15 cellular contexts compared by ENCODE assay signal in genomic region chr12:67534046-67534445, GRCh38.
"Had no signal": no experiment of that assay in that cellular context is flagged by ENCODE, and none has a peak within 500 bp of the region (broad histone marks: within the 10 kb centered on the region; RNA-seq: fewer than 3 reads in every experiment).

No MANE protein-coding gene starts in this region.

- H3K36me3 Mint-ChIP-seq: activated naive CD8-positive, alpha-beta T cell treated with anti-CD3 and anti-CD28 coated beads for 36 hours; naive B cell had no signal

- H3K27me3 Mint-ChIP-seq: activated naive CD8-positive, alpha-beta T cell treated with anti-CD3 and anti-CD28 coated beads for 36 hours; stimulated activated naive CD8-positive, alpha-beta T cell treated with anti-CD3 and anti-CD28 coated beads, Interleukin-15, Interleukin-2, amounts not matched to agents 100 ng/mL and 50 ng/mL, for 24 hours had no signal

- DNase-seq: activated CD4-positive, alpha-beta T cell treated with anti-CD3 and anti-CD28 coated beads, Interleukin-2, amount 50 U/mL, for 4 hours; activated effector memory CD4-positive, alpha-beta T cell treated with Interleukin-2 at 50 U/mL for 16 hours; activated naive CD8-positive, alpha-beta T cell treated with anti-CD3 and anti-CD28 coated beads for 36 hours; activated T-cell treated with anti-CD3 and anti-CD28 coated beads, Interleukin-2, amount 50 U/mL, for 1 hour; midbrain; naive B cell; stimulated activated CD8-positive, alpha-beta memory T cell treated with anti-CD3 and anti-CD28 coated beads, Interleukin-4, amount 100 ng/mL, for 48 hours; upper lobe of right lung had no signal

- H3K4me1 ChIP-seq: right atrium auricular region, upper lobe of right lung had no signal

- H3K27ac Mint-ChIP-seq: activated naive CD8-positive, alpha-beta T cell treated with anti-CD3 and anti-CD28 coated beads for 36 hours; naive B cell; stimulated activated naive CD8-positive, alpha-beta T cell treated with anti-CD3 and anti-CD28 coated beads, Interleukin-15, Interleukin-2, amounts not matched to agents 100 ng/mL and 50 ng/mL, for 24 hours had no signal

- FAIRE-seq: endometrium had no signal

- H3K27me3 ChIP-seq: gastroesophageal sphincter, neutrophil, right atrium auricular region, testis, upper lobe of right lung had no signal

- H3K9me3 Mint-ChIP-seq: stimulated activated naive CD8-positive, alpha-beta T cell treated with anti-CD3 and anti-CD28 coated beads, Interleukin-15, Interleukin-2, amounts not matched to agents 100 ng/mL and 50 ng/mL, for 24 hours had no signal

- H3K36me3 ChIP-seq: gastroesophageal sphincter, neutrophil, right atrium auricular region, upper lobe of right lung had no signal

- ATAC-seq: activated CD4-positive, CD25-positive, alpha-beta regulatory T cell treated with anti-CD3 and anti-CD28 coated beads, Interleukin-2, amount 50 U/mL, for 24 hours; gastroesophageal sphincter; upper lobe of right lung had no signal

- H3K4me3 Mint-ChIP-seq: activated naive CD8-positive, alpha-beta T cell treated with anti-CD3 and anti-CD28 coated beads for 36 hours; naive B cell; stimulated activated naive CD8-positive, alpha-beta T cell treated with anti-CD3 and anti-CD28 coated beads, Interleukin-15, Interleukin-2, amounts not matched to agents 100 ng/mL and 50 ng/mL, for 24 hours had no signal

- H3K4me1 Mint-ChIP-seq: naive B cell had no signal

- H3K4me3 ChIP-seq: gastroesophageal sphincter, right atrium auricular region, testis, upper lobe of right lung had no signal

- H3K27ac ChIP-seq: neutrophil, testis, upper lobe of right lung had no signal

- H3K9me3 ChIP-seq: gastroesophageal sphincter, neutrophil, right atrium auricular region, testis, upper lobe of right lung had no signal
